8 cellular contexts compared by ENCODE assay signal in the genomic region with DNA sequence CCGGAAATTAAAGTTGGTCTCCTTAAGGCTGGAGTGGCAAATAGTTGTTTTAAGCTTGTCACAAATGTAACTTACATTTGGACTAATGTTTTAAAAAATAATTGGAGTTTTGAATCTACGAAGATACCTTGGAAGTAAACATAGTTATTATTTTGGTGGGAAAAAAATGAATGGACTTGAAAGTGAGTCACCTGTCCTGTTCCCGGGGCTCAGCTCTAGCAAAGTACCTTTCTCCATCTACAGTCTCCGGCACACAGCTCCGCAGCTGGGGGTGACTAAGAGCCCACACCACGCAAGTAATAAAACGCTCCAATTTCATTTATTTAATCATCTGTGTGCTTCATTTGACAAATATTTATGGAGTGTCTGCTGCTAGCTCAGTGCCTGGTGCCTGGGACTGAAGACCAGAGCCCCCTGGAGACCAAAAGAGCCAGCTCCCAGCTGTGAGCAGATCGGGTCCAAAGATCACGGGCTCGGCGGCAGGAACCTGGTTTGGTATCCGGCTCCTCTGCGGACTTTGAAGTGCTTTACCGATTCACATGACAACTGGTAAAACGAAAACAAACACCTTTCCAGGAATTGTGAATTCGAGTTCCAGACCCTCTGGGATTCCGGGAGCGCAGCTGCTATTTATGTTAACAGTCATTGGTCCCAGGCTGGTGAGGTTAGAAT. TPM values are rescaled to one million over a fixed set of nuclear protein-coding genes. Genes with fewer than 3 reads are reported as not detected.
A peak's percentile ranks its signal among the peaks of the same experiment; 100 is the strongest.
DNase-seq lines count a peak whose midpoint lies in the region; ATAC-seq and TF ChIP-seq lines count a peak whose summit lies in the region.

No MANE protein-coding gene starts in this region.

- ATAC-seq in GM21723 (IDR thresholded peaks at IDR 0.05; ENCODE audit: unreplicated experiment) (no peak), GM18907 (IDR thresholded peaks at IDR 0.05; ENCODE audit: unreplicated experiment) (no peak)

- H3K27ac ChIP-seq in esophagus squamous epithelium (peak overlapping the region in 3 of 4 donors; percentile 95 to 97 (median 97)), osteoblast (ENCODE audit: low read depth, low read length) (peak overlapping the region; percentile 50)

- peak overlapping the region; percentile 47 for H3K4me3 ChIP-seq in WI38 (ENCODE audit: low read depth, low read length)
- peak overlapping the region; percentile 2 to 65 (median 50) for H3K4me3 ChIP-seq in esophagus squamous epithelium
- H3K4me3 ChIP-seq in osteoblast (ENCODE audit: insufficient read depth, low read length), result peak overlapping the region; percentile 71

- H3K4me2 ChIP-seq in osteoblast (ENCODE audit: insufficient read depth, low read length), result peak overlapping the region; percentile 79

- no peaks in the 10 kb centered on the region for H3K79me2 ChIP-seq in osteoblast (ENCODE audit: insufficient read depth, low read length)

- TF ChIP-seq CTCF in LNCAP (IDR thresholded peaks at IDR 0.05) (peak; percentile 26; the same call in 1 of the 2 replicates), WI38 (IDR thresholded peaks at IDR 0.05; ENCODE audit: low read depth, low read length) (peak; percentile 31; the same call in 1 of the 2 replicates), esophagus squamous epithelium (IDR thresholded peaks at IDR 0.05) (peak in 1 of 6 experiments; percentile 22), osteoblast (IDR thresholded peaks at IDR 0.05; ENCODE audit: extremely low read depth, low read depth, low read length) (peak; percentile 44)

- peaks cover 0 to 100% (median 9%) of the 10 kb centered on the region in 4 donors for H3K27me3 ChIP-seq in esophagus squamous epithelium
- peaks cover 51% of the 10 kb centered on the region for H3K27me3 ChIP-seq in osteoblast (ENCODE audit: insufficient read depth, low read length)

- H4K20me1 ChIP-seq in osteoblast (ENCODE audit: insufficient read depth, low read length), result no peaks in the 10 kb centered on the region

- peak overlapping the region; percentile 53 for H2AFZ ChIP-seq in osteoblast (ENCODE audit: low read length)

- no peak for TF ChIP-seq POLR2A in esophagus squamous epithelium (IDR thresholded peaks at IDR 0.05)

- peak; percentile 95 for DNase-seq in EH (ENCODE audit: low read depth)
- DNase-seq in esophagus squamous epithelium (lab: John Stamatoyannopoulos, UW), result no peak
- DNase-seq in osteoblast (ENCODE audit: insufficient read length, low spot score, missing footprints), result peak; percentile 93
- no peak for DNase-seq in SKM-1 treated with dmso at 0.1 percent for 144 hours (lab: John Stamatoyannopoulos, UW; ENCODE audit: unreplicated experiment)

- no peaks in the 10 kb centered on the region for H3K9me3 ChIP-seq in esophagus squamous epithelium
- no peaks in the 10 kb centered on the region for H3K9me3 ChIP-seq in osteoblast (ENCODE audit: low read depth, low read length)

- WGBS in esophagus squamous epithelium, 2 donors, result 3 to 10% methylated on average over 18 of the region's 18 CpGs

- intact Hi-C loops in esophagus squamous epithelium (cut with DNase I), result no loop called here

- H3K4me1 ChIP-seq in esophagus squamous epithelium, result peaks cover 8 to 47% (median 19%) of the 10 kb centered on the region in 3 donors
- H3K4me1 ChIP-seq in osteoblast (ENCODE audit: insufficient read depth, low read length), result peaks cover 19% of the 10 kb centered on the region

- H3K36me3 ChIP-seq in esophagus squamous epithelium (no peaks in the 10 kb centered on the region), osteoblast (ENCODE audit: insufficient read depth, low read length) (no peaks in the 10 kb centered on the region)

RNA-seq across cellular contexts. Expression of a gene that starts 1.7 kb away (rescaled TPM):
- total RNA-seq in esophagus squamous epithelium (10 to 100 TPM; 41.1 to 93.5 (median 68.8) TPM), osteoblast (0.29 and 2.2 TPM in 2 replicates)

Comparison
In these comparisons a context has a peak if more than half of its experiments do, and no peak if none do; other contexts are left out.
1. DNase-seq: peak in EH (single experiment) and osteoblast (single experiment); none in esophagus squamous epithelium (single experiment) and SKM-1 treated with dmso at 0.1 percent for 144 hours (single experiment).
2. RNA of a gene that starts 1.7 kb away (total RNA-seq): 41.1 to 93.5 TPM in esophagus squamous epithelium; 0.29 to 2.2 TPM in osteoblast; every median in the first group is over 10 times any median in the second.
3. Peak in every context shown above with its lines, with median percentiles within 50 percentile points of each other: H3K4me3 ChIP-seq.